10 cellular contexts compared by ENCODE assay signal in genomic region chrX:100368167-100368566, GRCh38. TPM values are rescaled to one million over a fixed set of nuclear protein-coding genes. Genes with fewer than 3 reads are reported as not detected.
DNase-seq lines count a peak whose midpoint lies in the region; ATAC-seq and TF ChIP-seq lines count a peak whose summit lies in the region.
"Had no signal": no experiment of that assay in that cellular context is flagged by ENCODE, and none has a peak within 500 bp of the region (broad histone marks: within the 10 kb centered on the region; RNA-seq: fewer than 3 reads in every experiment).

No MANE protein-coding gene starts in this region.

- TF ChIP-seq POLR2A in body of pancreas (IDR thresholded peaks at IDR 0.05) = no peak

- TF ChIP-seq CTCF in body of pancreas (IDR thresholded peaks at IDR 0.05) (peak in 4 of 7 experiments; percentile 12 to 36 (median 15)), osteocyte (IDR thresholded peaks at IDR 0.05) (peak; percentile 22)

- intact Hi-C loops in body of pancreas (cut with DNase I) = no loop called here

- no peak for ATAC-seq in body of pancreas

- H3K27me3 Mint-ChIP-seq in osteocyte (ENCODE audit: unreplicated experiment) = no peaks in the 10 kb centered on the region

- DNase-seq in NCI-H748 (lab: John Stamatoyannopoulos, UW; ENCODE audit: unreplicated experiment) (peak; percentile 39), NCI-H748 treated with DMSO at 0.1 percent for 48 hours (lab: John Stamatoyannopoulos, UW) (no peak), HPDE6-E6E7 (ENCODE audit: extremely low spot score) (peak; percentile 3), body of pancreas (peak in 2 of 4 donors; percentile 9 to 27), osteocyte (ENCODE audit: extremely low spot score, unreplicated experiment) (no peak), NCI-H226 (no peak), HK-2 (ENCODE audit: unreplicated experiment) (no peak), activated T-cell treated with anti-CD3 and anti-CD28 coated beads for 4 hours (no peak)

- H3K9me3 ChIP-seq in body of pancreas = no peaks in the 10 kb centered on the region
- H3K9me3 ChIP-seq: BLaER1 treated with 17β-estradiol and CSF1 and Interleukin-3, amounts not matched to agents 10 nM and 100 nM had no signal

- H3K9me3 Mint-ChIP-seq in osteocyte (ENCODE audit: unreplicated experiment) = no peaks in the 10 kb centered on the region

- H3K4me1 Mint-ChIP-seq in osteocyte (ENCODE audit: unreplicated experiment) = no peaks in the 10 kb centered on the region

- no peak overlapping the region for H3K27ac Mint-ChIP-seq in osteocyte (ENCODE audit: unreplicated experiment)

- no peak overlapping the region for H3K4me3 ChIP-seq in body of pancreas
- H3K4me3 ChIP-seq: BLaER1 treated with 17β-estradiol and CSF1 and Interleukin-3, amounts not matched to agents 10 nM and 100 nM; lung had no signal

- H3K4me3 Mint-ChIP-seq in osteocyte (ENCODE audit: unreplicated experiment) = no peak overlapping the region

- H3K36me3 Mint-ChIP-seq in osteocyte (ENCODE audit: unreplicated experiment) = no peaks in the 10 kb centered on the region

- no peaks in the 10 kb centered on the region for H3K4me1 ChIP-seq in body of pancreas

- no peak overlapping the region for H3K27ac ChIP-seq in body of pancreas
- H3K27ac ChIP-seq: BLaER1 treated with 17β-estradiol and CSF1 and Interleukin-3, amounts not matched to agents 10 nM and 100 nM had no signal

- no peaks in the 10 kb centered on the region for H3K36me3 ChIP-seq in body of pancreas (replicated peaks in 1 of 2; ENCODE audit: insufficient read depth in 1 of 2, low read depth in 2 of 2)
- H3K36me3 ChIP-seq: BLaER1 treated with 17β-estradiol and CSF1 and Interleukin-3, amounts not matched to agents 10 nM and 100 nM had no signal

- H3K27me3 ChIP-seq in body of pancreas = no peaks in the 10 kb centered on the region

RNA-seq across cellular contexts. Expression of gene PCDH19, which starts 41.9 kb away (rescaled TPM):
- under 1 TPM; under 0.01 to 0.33 TPM for total RNA-seq in body of pancreas
- total RNA-seq in osteocyte = 1.7 and 2.7 TPM in 2 replicates

Comparison
In these comparisons a context has a peak if more than half of its experiments do, and no peak if none do; other contexts are left out.
1. DNase-seq: peak in NCI-H748 (single experiment) and HPDE6-E6E7 (single experiment); none in NCI-H748 treated with DMSO at 0.1 percent for 48 hours (single experiment), osteocyte (single experiment), NCI-H226 (single experiment), HK-2 (single experiment) and activated T-cell treated with anti-CD3 and anti-CD28 coated beads for 4 hours (single experiment).